Comparison of ENCODE assay signal across 8 cellular contexts in genomic region chr1:56820755-56821461, GRCh38. TPM values are rescaled to one million over a fixed set of nuclear protein-coding genes. Genes with fewer than 3 reads are reported as not detected.
DNase-seq lines count a peak whose midpoint lies in the region; TF ChIP-seq lines count a peak whose summit lies in the region.

No MANE protein-coding gene starts in this region.

- H2BK12ac ChIP-seq in trophoblast cell (ENCODE audit: low read length), result no peak overlapping the region

- no peak overlapping the region for H2AFZ ChIP-seq in trophoblast cell (ENCODE audit: insufficient read depth, low read length, poor library complexity)

- peaks cover 6% of the 10 kb centered on the region for H3K79me1 ChIP-seq in trophoblast cell (ENCODE audit: low read length)

- no peak for TF ChIP-seq POLR2A in uterus (IDR thresholded peaks at IDR 0.05)

- TF ChIP-seq CTCF in uterus (IDR thresholded peaks at IDR 0.05), result peak; percentile 35 to 50 (median 39)

- H3K4me2 ChIP-seq in trophoblast cell (ENCODE audit: low read length), result no peak overlapping the region

- no peak overlapping the region for H4K91ac ChIP-seq in trophoblast cell (ENCODE audit: low read depth, low read length)

- H3K27ac ChIP-seq in SJCRH30, result no peak overlapping the region
- no peak overlapping the region for H3K27ac ChIP-seq in trophoblast cell (ENCODE audit: low read depth, low read length)
- no peak overlapping the region for H3K27ac ChIP-seq in uterus

- no peak overlapping the region for H4K12ac ChIP-seq in trophoblast cell (ENCODE audit: low read depth, low read length)

- no peak overlapping the region for H3K4me3 ChIP-seq in SJCRH30
- H3K4me3 ChIP-seq in trophoblast cell (ENCODE audit: low read depth, low read length), result no peak overlapping the region
- no peak overlapping the region for H3K4me3 ChIP-seq in uterus

- no peak overlapping the region for H3K14ac ChIP-seq in trophoblast cell (ENCODE audit: low read length)

- H3K9me3 ChIP-seq in SJCRH30 (replicated peaks) (no peaks in the 10 kb centered on the region), trophoblast cell (ENCODE audit: insufficient read depth, low read depth, low read length) (no peaks in the 10 kb centered on the region), uterus (no peaks in the 10 kb centered on the region)

- DNase-seq in GM03348 (ENCODE audit: low spot score) (peak; percentile 89), H4 (ENCODE audit: low spot score) (peak; percentile 77), Kasumi-1 (lab: John Stamatoyannopoulos, UW) (peak; percentile 70), SJCRH30 (peak; percentile 72 to 79), glomerular visceral epithelial cell (ENCODE audit: extremely low spot score) (peak; percentile 69), trophoblast cell (peak; percentile 73 to 87), uterus (peak; percentile 18 to 41)
- DNase-seq in activated naive CD4-positive, alpha-beta T cell treated with Interleukin-2 at 50 U/mL for 16 hours, result peak; percentile 65

- H3K36me3 ChIP-seq in SJCRH30 (no peaks in the 10 kb centered on the region), trophoblast cell (ENCODE audit: control insufficient read depth in 1 of 2, insufficient read depth in 2 of 2, low read length in 2 of 2) (no peaks in the 10 kb centered on the region), uterus (no peaks in the 10 kb centered on the region)

- no peak overlapping the region for H2AK5ac ChIP-seq in trophoblast cell (ENCODE audit: low read length)

- H2BK120ac ChIP-seq in trophoblast cell (ENCODE audit: insufficient read depth, low read length, poor library complexity), result no peak overlapping the region

- peaks cover 6% of the 10 kb centered on the region; the same call in 1 of the 2 replicates for H3K27me3 ChIP-seq in SJCRH30
- no peaks in the 10 kb centered on the region for H3K27me3 ChIP-seq in trophoblast cell (ENCODE audit: insufficient read depth, low read length)
- H3K27me3 ChIP-seq in uterus, result no peaks in the 10 kb centered on the region

- no peaks in the 10 kb centered on the region for H3K79me2 ChIP-seq in trophoblast cell (ENCODE audit: control insufficient read depth, insufficient read depth, low read length, poor library complexity)

- H3K9ac ChIP-seq in trophoblast cell (ENCODE audit: low read length), result no peak overlapping the region

- no CpG with 5 or more reads among the region's 7 CpGs for WGBS in trophoblast cell (ENCODE audit: extremely low coverage, insufficient coverage, insufficient read length)

- H3K23ac ChIP-seq in trophoblast cell (ENCODE audit: low read length), result no peak overlapping the region

- H2BK5ac ChIP-seq in trophoblast cell (ENCODE audit: low read depth, low read length, poor library complexity), result no peak overlapping the region

- no peak overlapping the region for H4K8ac ChIP-seq in trophoblast cell (ENCODE audit: low read depth, low read length)

- no peak overlapping the region for H3K4ac ChIP-seq in trophoblast cell (ENCODE audit: low read depth, low read length)

- no peak overlapping the region for H3K18ac ChIP-seq in trophoblast cell (ENCODE audit: low read length)

- intact Hi-C loops in uterus (cut with DNase I; ENCODE audit: low total_unique reads), result no loop called here

- H3K4me1 ChIP-seq in SJCRH30 (no peaks in the 10 kb centered on the region), trophoblast cell (ENCODE audit: control insufficient read depth in 1 of 2, insufficient read depth in 2 of 2, low read length in 2 of 2) (peaks cover 13 to 21% of the 10 kb centered on the region in 2 experiments), uterus (no peaks in the 10 kb centered on the region)

RNA-seq across cellular contexts. Expression of gene FYB2, which starts 1.7 kb away (rescaled TPM):
- not detected in 2 replicates for total RNA-seq in H4 (2014; rRNA removed; shearing (Covaris generic))
- total RNA-seq in SJCRH30 (2014; rRNA removed; shearing (Covaris generic)), result not detected in 2 replicates
- 0.44 and 0.54 TPM in 2 replicates for polyA plus RNA-seq in trophoblast cell (2013)
- total RNA-seq in uterus, result 1 to 10 TPM in 3 of 4 donors, under 1 TPM in 1; 0.26 to 8.6 (median 4.7) TPM

RNA-seq across cellular contexts. Expression of gene C8A, which starts 33.7 kb away (rescaled TPM):
- not detected in 2 replicates for total RNA-seq in H4 (2014; rRNA removed; shearing (Covaris generic))
- total RNA-seq in SJCRH30 (2014; rRNA removed; shearing (Covaris generic)), result not detected in 2 replicates
- polyA plus RNA-seq in trophoblast cell (2013), result not detected in 2 replicates
- total RNA-seq in uterus, result not detected

Comparison
In these comparisons a context has a peak if more than half of its experiments do, and no peak if none do; other contexts are left out.
1. DNase-seq: peak in every context shown above with its lines; median percentile 89 in GM03348; 80 in trophoblast cell; 77 in H4; 76 in SJCRH30; 70 in Kasumi-1; 69 in glomerular visceral epithelial cell; 65 in activated naive CD4-positive, alpha-beta T cell treated with Interleukin-2 at 50 U/mL for 16 hours; 30 in uterus.